ENCODE assay signal across 13 cellular contexts in the genomic region with DNA sequence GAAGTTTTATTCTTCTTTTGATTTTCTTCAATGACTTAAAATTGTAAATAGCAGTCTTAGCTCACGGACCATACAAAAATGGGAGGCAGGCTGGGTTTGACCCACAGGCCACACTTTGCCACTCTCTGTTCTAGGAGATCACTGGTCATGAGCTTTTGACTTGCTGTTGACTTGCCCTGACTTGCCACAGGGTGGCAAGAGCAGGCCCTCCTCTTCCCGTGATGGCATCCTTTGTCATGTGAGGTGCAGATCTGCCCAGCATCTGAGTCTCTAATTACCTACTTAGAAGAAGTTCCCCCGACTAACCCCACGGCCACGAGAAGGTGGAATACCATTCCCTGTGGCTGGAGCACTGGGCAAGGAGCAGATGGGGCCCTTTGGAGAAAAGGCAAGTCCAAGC.
A peak's percentile ranks its signal among the peaks of the same experiment; 100 is the strongest.
DNase-seq lines count a peak whose midpoint lies in the region; ATAC-seq and TF ChIP-seq lines count a peak whose summit lies in the region.
"Had no signal": no experiment of that assay in that cellular context is flagged by ENCODE, and none has a peak within 500 bp of the region (broad histone marks: within the 10 kb centered on the region; RNA-seq: fewer than 3 reads in every experiment).

No MANE protein-coding gene starts in this region.

- ATAC-seq in HG02763 (IDR thresholded peaks at IDR 0.05; ENCODE audit: unreplicated experiment): no peak
- ATAC-seq in GM21619 (IDR thresholded peaks at IDR 0.05; ENCODE audit: unreplicated experiment): no peak

- TF ChIP-seq CTCF in C4-2B (conservative IDR thresholded peaks at IDR 0.05): no peak
- 0 out of 2 replicates have a peak, but pooled peaks have one; percentile 10 for TF ChIP-seq CTCF in OCI-LY7 (conservative IDR thresholded peaks at IDR 0.05; ENCODE audit: low read length)
- no peak for TF ChIP-seq CTCF in GM10248 (IDR thresholded peaks at IDR 0.05; ENCODE audit: control extremely low read depth, extremely low read depth, low read depth, missing control alignments)

- in situ Hi-C loops in GM23248 (cut with MboI): no loop called here

- no peaks in the 10 kb centered on the region for H3K27me3 ChIP-seq in GM23248 (replicated peaks; ENCODE audit: insufficient read depth)
- H3K27me3 ChIP-seq: ovary, stomach, vagina had no signal

- DNase-seq in GM23248 (peak; percentile 9), OCI-LY7 (ENCODE audit: low spot score) (peak; percentile 24), glomerular visceral epithelial cell (ENCODE audit: extremely low spot score) (peak; percentile 14), GM10248 (ENCODE audit: extremely low spot score) (no peak), GM19238 (ENCODE audit: insufficient read length, low spot score) (no peak)

- no peaks in the 10 kb centered on the region for H3K9me3 ChIP-seq in GM23248 (ENCODE audit: low read depth)
- H3K9me3 ChIP-seq in OCI-LY7 (ENCODE audit: low read length): peaks cover 5% of the 10 kb centered on the region; the same call in 1 of the 2 replicates
- H3K9me3 ChIP-seq: ovary, stomach, vagina had no signal

- H3K36me3 ChIP-seq in GM23248 (ENCODE audit: low read depth) (no peaks in the 10 kb centered on the region), OCI-LY7 (ENCODE audit: insufficient read depth, low read length) (no peaks in the 10 kb centered on the region)
- H3K36me3 ChIP-seq: ovary, stomach, vagina had no signal

- no TSS peak for BruUV-seq in OCI-LY7 (replicated peaks; lab: Mats Ljungman, UMichigan)

- CTCF ChIA-PET in OCI-LY7 (lab: Charles Lee; ENCODE audit: unreplicated experiment): interaction anchor here (1.6 to 1.7 kb wide), 2 partner anchors 40 to 54 kb away, joined by 5 to 6 read pairs; no protein-coding TSS in a partner anchor
- CTCF ChIA-PET in GM10248 (lab: Yijun Ruan, JAX): interaction anchor here (0.9 to 3.6 kb wide), 20 partner anchors 9 to 999 kb away, joined by 3 to 24 read pairs (median 4); no protein-coding TSS in a partner anchor

- H3K4me2 ChIP-seq in GM23248 (ENCODE audit: unreplicated experiment) (no peak overlapping the region), OCI-LY7 (ENCODE audit: low read length) (no peak overlapping the region)

- H3F3A ChIP-seq in GM23248 (ENCODE audit: insufficient read depth): no peaks in the 10 kb centered on the region

- no peaks in the 10 kb centered on the region for H4K20me1 ChIP-seq in GM23248 (ENCODE audit: insufficient read depth)
- no peaks in the 10 kb centered on the region for H4K20me1 ChIP-seq in OCI-LY7 (ENCODE audit: insufficient read depth, low read length)

- POLR2A ChIA-PET in OCI-LY7 (lab: Charles Lee) (interaction anchor here (0.5 to 1.7 kb wide), 6 partner anchors 13 to 1428 kb away, joined by 3 to 4 read pairs (median 4); no protein-coding TSS in a partner anchor), GM10248 (lab: Yijun Ruan, JAX) (no interaction called here)

- WGBS in GM23248 (ENCODE audit: low coverage in 1 of 2, low lambda C conversion rate in 2 of 2, missing lambda C conversion rate in 2 of 2), 2 experiments: 52 to 59% methylated on average over 5 of the region's 5 CpGs

- peak overlapping the region; percentile 7; the same call in 1 of the 2 replicates for H3K27ac ChIP-seq in C4-2B
- H3K27ac ChIP-seq in GM23248: no peak overlapping the region
- H3K27ac ChIP-seq in OCI-LY7 (ENCODE audit: low read depth, low read length, poor library complexity, severe bottlenecking): no peak overlapping the region
- H3K27ac ChIP-seq: ovary, skin epidermis, stomach, vagina had no signal

- H3K4me1 ChIP-seq in GM23248 (ENCODE audit: insufficient read depth): no peaks in the 10 kb centered on the region
- peaks cover 5% of the 10 kb centered on the region for H3K4me1 ChIP-seq in OCI-LY7 (ENCODE audit: insufficient read depth, low read length, poor library complexity, severe bottlenecking)
- H3K4me1 ChIP-seq: vagina had no signal

- H3K79me2 ChIP-seq in GM23248 (ENCODE audit: insufficient read depth) (no peaks in the 10 kb centered on the region), OCI-LY7 (ENCODE audit: insufficient read depth, low read depth, low read length) (no peaks in the 10 kb centered on the region)

- no peak overlapping the region for H3K9ac ChIP-seq in GM23248

- H2AFZ ChIP-seq in GM23248 (no peak overlapping the region), OCI-LY7 (ENCODE audit: low read length) (peak overlapping the region; percentile 82; the same call in 1 of the 2 replicates)

- H3K9me2 ChIP-seq in GM23248 (ENCODE audit: insufficient read depth): no peaks in the 10 kb centered on the region
- no peaks in the 10 kb centered on the region for H3K9me2 ChIP-seq in OCI-LY7 (ENCODE audit: insufficient read depth, low read length)

- intact Hi-C loops in OCI-LY7 (cut with micrococcal nuclease; ENCODE audit: unreplicated experiment): loop anchor here (1.0 to 10.0 kb wide), 2 partner anchors 80 to 953 kb away; no protein-coding TSS in a partner anchor

- no peak overlapping the region for H3K4me3 ChIP-seq in GM23248
- no peak overlapping the region for H3K4me3 ChIP-seq in OCI-LY7 (ENCODE audit: low read depth, low read length, poor library complexity, severe bottlenecking)
- H3K4me3 ChIP-seq: K562, ovary, skin epidermis, stomach, vagina had no signal

Comparison
In these comparisons a context has a peak if more than half of its experiments do, and no peak if none do; other contexts are left out.
1. DNase-seq: peak in GM23248 (single experiment), OCI-LY7 (single experiment) and glomerular visceral epithelial cell (single experiment); none in GM10248 (single experiment) and GM19238 (single experiment).